In the genomic region with DNA sequence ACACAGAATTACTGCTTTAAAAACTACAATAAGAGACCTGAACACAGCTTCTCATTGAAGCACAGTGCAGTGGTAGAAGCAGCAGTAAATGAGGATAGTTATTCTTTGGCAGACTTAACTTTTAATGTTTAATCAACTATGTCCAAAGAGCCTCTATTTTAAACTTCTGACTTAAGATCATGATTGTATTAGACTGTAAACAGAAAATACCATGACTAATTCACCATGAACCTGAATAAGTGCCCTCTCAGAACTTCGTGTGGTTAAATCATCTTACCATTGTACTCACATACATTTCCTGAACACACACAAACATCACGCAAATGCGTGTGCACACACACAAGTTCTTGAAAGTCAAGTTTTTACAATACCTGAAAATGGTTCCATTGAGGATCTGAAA, we compare ENCODE assay signal across 11 cellular contexts. TPM values are rescaled to one million over a fixed set of nuclear protein-coding genes. Genes with fewer than 3 reads are reported as not detected.
A peak's percentile ranks its signal among the peaks of the same experiment; 100 is the strongest.
DNase-seq lines count a peak whose midpoint lies in the region; ATAC-seq and TF ChIP-seq lines count a peak whose summit lies in the region.
"Had no signal": no experiment of that assay in that cellular context is flagged by ENCODE, and none has a peak within 500 bp of the region (broad histone marks: within the 10 kb centered on the region; RNA-seq: fewer than 3 reads in every experiment).

No MANE protein-coding gene starts in this region.

- no peaks in the 10 kb centered on the region for H3K9me3 ChIP-seq in SJSA1 (replicated peaks)
- H3K9me3 ChIP-seq in WERI-Rb-1 (ENCODE audit: severe bottlenecking) = no peaks in the 10 kb centered on the region
- no peaks in the 10 kb centered on the region for H3K9me3 ChIP-seq in trophoblast cell (ENCODE audit: insufficient read depth, low read depth, low read length)

- no peak overlapping the region for H2AK5ac ChIP-seq in trophoblast cell (ENCODE audit: low read length)

- no peak overlapping the region for H3K4me3 ChIP-seq in SJSA1
- H3K4me3 ChIP-seq in WERI-Rb-1 (ENCODE audit: low read depth, low read length) = no peak overlapping the region
- no peak overlapping the region for H3K4me3 ChIP-seq in trophoblast cell (ENCODE audit: low read depth, low read length)

- no peak for TF ChIP-seq CTCF in WERI-Rb-1 (IDR thresholded peaks at IDR 0.05; ENCODE audit: low read depth, low read length)

- peak overlapping the region; percentile 72 for H3K27ac ChIP-seq in SJSA1
- H3K27ac ChIP-seq in WERI-Rb-1 = no peak overlapping the region
- H3K27ac ChIP-seq in trophoblast cell (ENCODE audit: low read depth, low read length) = no peak overlapping the region

- H2AFZ ChIP-seq in trophoblast cell (ENCODE audit: insufficient read depth, low read length, poor library complexity) = no peak overlapping the region

- no peak overlapping the region for H3K18ac ChIP-seq in trophoblast cell (ENCODE audit: low read length)

- peak; percentile 78 for DNase-seq in Caki2 (ENCODE audit: low read depth)
- peak in 1 of 2 experiments; percentile 71 for DNase-seq in SJSA1 (ENCODE audit: low read depth in 1 of 2, low spot score in 2 of 2)
- DNase-seq in left kidney (ENCODE audit: low read depth, low spot score) = peak; percentile 21
- no peak for DNase-seq in middle frontal gyrus (ENCODE audit: extremely low spot score, low spot score)
- DNase-seq in HUDEP-2 (lab: John Stamatoyannopoulos, UW; ENCODE audit: unreplicated experiment in 76 of 76) = no peak
- DNase-seq in WERI-Rb-1 = no peak
- DNase-seq in trophoblast cell = no peak
- DNase-seq: hippocampal formation, NCI-H1105, right cardiac atrium had no signal

- no peak overlapping the region for H4K8ac ChIP-seq in trophoblast cell (ENCODE audit: low read depth, low read length)

- in situ Hi-C loops in Caki2 (cut with HindIII; ENCODE audit: low pct_unique_long_range_greater_than_20kb, low sequenced_read_pairs) = no loop called here

- no peaks in the 10 kb centered on the region for H3K79me2 ChIP-seq in trophoblast cell (ENCODE audit: control insufficient read depth, insufficient read depth, low read length, poor library complexity)

- H3K23ac ChIP-seq in trophoblast cell (ENCODE audit: low read length) = no peak overlapping the region

- no peak overlapping the region for H4K91ac ChIP-seq in trophoblast cell (ENCODE audit: low read depth, low read length)

- H3K14ac ChIP-seq in trophoblast cell (ENCODE audit: low read length) = no peak overlapping the region

- H3K9ac ChIP-seq in trophoblast cell (ENCODE audit: low read length) = no peak overlapping the region

- no CpG with 5 or more reads among the region's 3 CpGs for WGBS in trophoblast cell (ENCODE audit: extremely low coverage, insufficient coverage, insufficient read length)

- H2BK120ac ChIP-seq in trophoblast cell (ENCODE audit: insufficient read depth, low read length, poor library complexity) = no peak overlapping the region

- H3K4ac ChIP-seq in trophoblast cell (ENCODE audit: low read depth, low read length) = no peak overlapping the region

- H3K79me1 ChIP-seq in trophoblast cell (ENCODE audit: low read length) = no peaks in the 10 kb centered on the region

- H2BK5ac ChIP-seq in trophoblast cell (ENCODE audit: low read depth, low read length, poor library complexity) = no peak overlapping the region

- H3K4me2 ChIP-seq in trophoblast cell (ENCODE audit: low read length) = no peak overlapping the region

- no peak overlapping the region for H2BK12ac ChIP-seq in trophoblast cell (ENCODE audit: low read length)

- ATAC-seq in GM21381 (IDR thresholded peaks at IDR 0.05; ENCODE audit: unreplicated experiment) = peak; percentile 36
- ATAC-seq: right cardiac atrium had no signal

- no peak overlapping the region for H4K12ac ChIP-seq in trophoblast cell (ENCODE audit: low read depth, low read length)

- H3K27me3 ChIP-seq in SJSA1 (replicated peaks) (no peaks in the 10 kb centered on the region), WERI-Rb-1 (ENCODE audit: insufficient read depth, low read depth, severe bottlenecking) (no peaks in the 10 kb centered on the region), trophoblast cell (ENCODE audit: insufficient read depth, low read length) (no peaks in the 10 kb centered on the region)

- H3K36me3 ChIP-seq in SJSA1 (peaks cover 33% of the 10 kb centered on the region), WERI-Rb-1 (peaks cover 25% of the 10 kb centered on the region), trophoblast cell (ENCODE audit: control insufficient read depth in 1 of 2, insufficient read depth in 2 of 2, low read length in 2 of 2) (peaks cover 0 to 7% of the 10 kb centered on the region in 2 experiments)

- H3K4me1 ChIP-seq in SJSA1 (replicated peaks) = peaks cover 27% of the 10 kb centered on the region
- H3K4me1 ChIP-seq in trophoblast cell (ENCODE audit: control insufficient read depth in 1 of 2, insufficient read depth in 2 of 2, low read length in 2 of 2) = peaks cover 0 to 2% of the 10 kb centered on the region in 2 experiments

RNA-seq across cellular contexts. Expression of a gene that starts 13.9 kb away (rescaled TPM):
- total RNA-seq in Caki2 (2014; rRNA removed; shearing (Covaris generic); ENCODE audit: low replicate concordance) = 2.2 and 5.2 TPM in 2 replicates
- 16.6 and 19.5 TPM in 2 replicates for total RNA-seq in SJSA1 (2014; rRNA removed; shearing (Covaris generic))
- polyA plus RNA-seq in trophoblast cell (2013) = 4.2 and 4.9 TPM in 2 replicates

Comparison
In these comparisons a context has a peak if more than half of its experiments do, and no peak if none do; other contexts are left out.
1. DNase-seq: peak in Caki2 (single experiment) and left kidney (single experiment); none in middle frontal gyrus (single experiment), HUDEP-2 (0 of 76), WERI-Rb-1 (single experiment) and trophoblast cell (0 of 2).